Comparison of ENCODE assay signal across 2 cellular contexts in genomic region chr18:46047369-46047768, GRCh38. TPM values are rescaled to one million over a fixed set of nuclear protein-coding genes. Genes with fewer than 3 reads are reported as not detected.
"Had no signal": no experiment of that assay in that cellular context is flagged by ENCODE, and none has a peak within 500 bp of the region (broad histone marks: within the 10 kb centered on the region; RNA-seq: fewer than 3 reads in every experiment).

No MANE protein-coding gene starts in this region.

RNA-seq across cellular contexts. Expression of gene PSTPIP2, which starts 24.7 kb away (rescaled TPM):
- total RNA-seq: OCI-LY7, PC-9 had no signal
